Comparison of ENCODE assay signal across 1 cellular context in the genomic region with DNA sequence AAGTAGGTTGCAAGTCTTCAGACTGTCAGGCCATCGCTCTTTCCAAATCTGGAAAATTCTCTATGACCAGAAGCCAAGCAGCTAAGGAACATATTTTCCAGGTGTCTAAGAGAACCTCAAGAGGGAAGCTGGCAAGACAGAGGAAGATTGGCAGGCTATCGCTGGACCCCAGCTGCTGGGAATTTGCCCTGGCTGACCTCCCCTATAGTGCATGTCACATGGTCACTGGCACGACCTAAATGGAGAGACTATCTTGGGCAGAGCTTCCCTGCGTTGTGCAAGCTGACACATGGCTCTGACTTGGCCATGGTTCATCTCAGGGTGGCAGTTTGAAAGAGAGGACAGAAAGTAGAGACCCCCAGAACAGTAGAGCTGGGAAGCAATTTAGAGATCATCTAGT.
TF ChIP-seq lines count a peak whose summit lies in the region.

No MANE protein-coding gene starts in this region.

TF ChIP-seq in endothelial cell of umbilical vein, 7 proteins besides CTCF, POLR2A, EP300 and RAD21:
- no peak for TF ChIP-seq JUN (IDR thresholded peaks at IDR 0.05; ENCODE audit: borderline replicate concordance, insufficient read depth, insufficient read length, low read depth)
- no peak for TF ChIP-seq MYC (IDR thresholded peaks at IDR 0.05; ENCODE audit: low read depth, low read length)
- no peak for TF ChIP-seq GATA2 (IDR thresholded peaks at IDR 0.05; ENCODE audit: insufficient read depth, insufficient read length, low read depth, low read length)
- TF ChIP-seq EZH2 (IDR thresholded peaks at IDR 0.05; ENCODE audit: borderline replicate concordance, low read depth, low read length, severe bottlenecking) = no peak
- TF ChIP-seq FOS (IDR thresholded peaks at IDR 0.05; ENCODE audit: borderline replicate concordance, insufficient read depth, low read length) = no peak
- TF ChIP-seq POLR2AphosphoS5 (IDR thresholded peaks at IDR 0.05; ENCODE audit: insufficient read depth, low read depth, low read length) = no peak
- TF ChIP-seq, protein P1, sequence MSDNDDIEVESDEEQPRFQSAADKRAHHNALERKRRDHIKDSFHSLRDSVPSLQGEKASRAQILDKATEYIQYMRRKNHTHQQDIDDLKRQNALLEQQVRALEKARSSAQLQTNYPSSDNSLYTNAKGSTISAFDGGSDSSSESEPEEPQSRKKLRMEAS (IDR thresholded peaks at IDR 0.05; ENCODE audit: insufficient read depth, insufficient read length) = no peak
TF ChIP-seq in endothelial cell of umbilical vein: peak in this region for 0.
